17 cellular contexts compared by ENCODE assay signal in genomic region chr2:65044097-65044735, GRCh38. TPM values are rescaled to one million over a fixed set of nuclear protein-coding genes. Genes with fewer than 3 reads are reported as not detected.
DNase-seq lines count a peak whose midpoint lies in the region; ATAC-seq, FAIRE-seq and TF ChIP-seq lines count a peak whose summit lies in the region.
"Had no signal": no experiment of that assay in that cellular context is flagged by ENCODE, and none has a peak within 500 bp of the region (broad histone marks: within the 10 kb centered on the region; RNA-seq: fewer than 3 reads in every experiment).

No MANE protein-coding gene starts in this region.

- no peak overlapping the region for H2AK5ac ChIP-seq in H9 (ENCODE audit: insufficient read length, low read length)
- H2AK5ac ChIP-seq in trophoblast cell (ENCODE audit: low read length), result no peak overlapping the region

- BruUV-seq in K562 (replicated peaks; lab: Mats Ljungman, UMichigan), result no TSS peak

- in situ Hi-C loops in K562 (cut with MboI), result loop anchor here (5.0 kb wide), 1 partner anchor 127 kb away; no protein-coding TSS in a partner anchor

- no peak overlapping the region for H2BK5ac ChIP-seq in H9 (ENCODE audit: insufficient read length, low read length)
- H2BK5ac ChIP-seq in trophoblast cell (ENCODE audit: low read depth, low read length, poor library complexity), result no peak overlapping the region

- H4K5ac ChIP-seq in H9 (ENCODE audit: insufficient read length, low read depth, low read length), result no peak overlapping the region

- peak overlapping the region in 1 of 11 experiments; percentile 52; a peak in 1 of 22 replicates for H3K9ac ChIP-seq in BLaER1 treated with 17β-estradiol and CSF1 and Interleukin-3, amounts not matched to agents 10 nM and 100 nM
- H3K9ac ChIP-seq in H9 (ENCODE audit: extremely low read depth, insufficient read length, low read length) (no peak overlapping the region), K562 (ENCODE audit: insufficient read depth in 1 of 2, low read depth in 2 of 2, low read length in 2 of 2) (no peak overlapping the region), trophoblast cell (ENCODE audit: low read length) (no peak overlapping the region)

- TF ChIP-seq RAD21 in K562 (CRISPR knock-in tag; conservative IDR thresholded peaks at IDR 0.05 in 1 of 2, IDR thresholded peaks at IDR 0.05 in 1 of 2), result no peak

- H2BK120ac ChIP-seq in H9 (ENCODE audit: low read depth, low read length, poor library complexity, severe bottlenecking), result no peak overlapping the region
- no peak overlapping the region for H2BK120ac ChIP-seq in trophoblast cell (ENCODE audit: insufficient read depth, low read length, poor library complexity)

- H3K9me3 Mint-ChIP-seq in H9, result peaks cover 22 to 25% of the 10 kb centered on the region in 2 experiments

- intact Hi-C loops in K562 (cut with micrococcal nuclease), result no loop called here

- H3K27me3 Mint-ChIP-seq in H9 (ENCODE audit: low read depth), result peaks cover 5% of the 10 kb centered on the region

- peaks cover 16 to 63% (median 36%) of the 10 kb centered on the region in 11 experiments for H3K36me3 ChIP-seq in BLaER1 treated with 17β-estradiol and CSF1 and Interleukin-3, amounts not matched to agents 10 nM and 100 nM
- H3K36me3 ChIP-seq in K562 (ENCODE audit: control insufficient read depth, insufficient read depth, low read length) (no peaks in the 10 kb centered on the region), trophoblast cell (ENCODE audit: control insufficient read depth in 1 of 2, insufficient read depth in 2 of 2, low read length in 2 of 2) (no peaks in the 10 kb centered on the region)

- peaks cover 39 to 62% (median 50%) of the 10 kb centered on the region in 11 experiments for H3K9me3 ChIP-seq in BLaER1 treated with 17β-estradiol and CSF1 and Interleukin-3, amounts not matched to agents 10 nM and 100 nM (replicated peaks in 1 of 11)
- peaks cover 11% of the 10 kb centered on the region for H3K9me3 ChIP-seq in H9 (ENCODE audit: control insufficient read depth, low read depth, low read length)
- peaks cover 10% of the 10 kb centered on the region for H3K9me3 ChIP-seq in K562 (replicated peaks; ENCODE audit: control insufficient read depth, insufficient read depth, low read depth, low read length)
- H3K9me3 ChIP-seq in trophoblast cell (ENCODE audit: insufficient read depth, low read depth, low read length), result no peaks in the 10 kb centered on the region

- H3K9me1 ChIP-seq in K562 (ENCODE audit: control insufficient read depth, insufficient read depth, low read length), result no peaks in the 10 kb centered on the region

- H3K18ac ChIP-seq in H9 (ENCODE audit: insufficient read length, low read depth, low read length) (no peak overlapping the region), trophoblast cell (ENCODE audit: low read length) (no peak overlapping the region)

- peaks cover 34 to 38% of the 10 kb centered on the region in 2 experiments for H3K4me1 Mint-ChIP-seq in H9

- no peaks in the 10 kb centered on the region for H3K79me1 ChIP-seq in H9 (ENCODE audit: insufficient read depth, low read depth, low read length, poor library complexity, severe bottlenecking)
- no peaks in the 10 kb centered on the region for H3K79me1 ChIP-seq in trophoblast cell (ENCODE audit: low read length)

- H4K91ac ChIP-seq in H9 (ENCODE audit: insufficient read length, low read depth, low read length), result no peak overlapping the region
- H4K91ac ChIP-seq in trophoblast cell (ENCODE audit: low read depth, low read length), result no peak overlapping the region

- POLR2A ChIA-PET in K562 (lab: Yijun Ruan, JAX), result interaction anchor here (1.1 to 1.2 kb wide), 2 partner anchors 11 to 20 kb away, joined by 3 read pairs; no protein-coding TSS in a partner anchor

- H2BK15ac ChIP-seq in H9 (ENCODE audit: low read depth, low read length), result no peak overlapping the region

- no peak overlapping the region for H2AFZ ChIP-seq in H9 (ENCODE audit: low read length)
- no peak overlapping the region for H2AFZ ChIP-seq in K562 (ENCODE audit: low read depth, low read length)
- no peak overlapping the region for H2AFZ ChIP-seq in trophoblast cell (ENCODE audit: insufficient read depth, low read length, poor library complexity)
- H2AFZ ChIP-seq: GM23338 had no signal

- H3K27ac ChIP-seq in BLaER1 treated with 17β-estradiol and CSF1 and Interleukin-3, amounts not matched to agents 10 nM and 100 nM, result peak overlapping the region in 8 of 11 experiments; percentile 49 to 73 (median 64); a peak in 13 of 22 replicates
- H3K27ac ChIP-seq in H9 (ENCODE audit: insufficient read length, low read depth, low read length) (no peak overlapping the region), K562 (ENCODE audit: extremely low read depth, low read depth, low read length) (no peak overlapping the region), trophoblast cell (ENCODE audit: low read depth, low read length) (no peak overlapping the region), foreskin keratinocyte (no peak overlapping the region)

- H3K79me2 ChIP-seq in H9 (ENCODE audit: insufficient read depth, low read length), result no peaks in the 10 kb centered on the region
- no peaks in the 10 kb centered on the region for H3K79me2 ChIP-seq in K562 (ENCODE audit: control insufficient read depth, insufficient read depth, low read length)
- H3K79me2 ChIP-seq in trophoblast cell (ENCODE audit: control insufficient read depth, insufficient read depth, low read length, poor library complexity), result no peaks in the 10 kb centered on the region

- no peak overlapping the region for H3K14ac ChIP-seq in H9 (ENCODE audit: insufficient read depth, low read length)
- no peak overlapping the region for H3K14ac ChIP-seq in trophoblast cell (ENCODE audit: low read length)

- H3K23me2 ChIP-seq in H9 (ENCODE audit: insufficient read length, low read depth, low read length, poor library complexity, severe bottlenecking), result no peaks in the 10 kb centered on the region

- DNase-seq in H9, result peak; percentile 61
- no peak for DNase-seq in K562 (ENCODE audit: extremely low read depth in 1 of 4, low spot score in 3 of 4)
- peak; percentile 41 to 77 for DNase-seq in trophoblast cell
- DNase-seq in A172 (ENCODE audit: low spot score), result no peak
- DNase-seq in EL, result no peak
- no peak for DNase-seq in foreskin keratinocyte
- DNase-seq: CD8-positive, alpha-beta T cell; DMS153; MM.1S; NCI-H1048; NCI-H1417 treated with DMSO at 0.1 percent for 48 hours; NCI-H187; NCI-H446 treated with DMSO at 0.1 percent for 48 hours; NCI-H526 treated with DMSO at 0.1 percent for 48 hours; Right ventricle myocardium superior had no signal

- no peak for TF ChIP-seq CTCF in H9 (conservative IDR thresholded peaks at IDR 0.05)
- TF ChIP-seq CTCF in K562 (IDR thresholded peaks at IDR 0.05 in 2 of 3, conservative IDR thresholded peaks at IDR 0.05 in 1 of 3; ENCODE audit: insufficient read depth in 2 of 3, low read depth in 1 of 3, low read length in 3 of 3), result no peak
- TF ChIP-seq CTCF in foreskin keratinocyte (conservative IDR thresholded peaks at IDR 0.05), result no peak

- peaks cover 45 to 70% (median 46%) of the 10 kb centered on the region in 3 experiments for H3K36me3 Mint-ChIP-seq in H9 (ENCODE audit: insufficient read depth in 1 of 3, low read depth in 3 of 3)

- H3K23ac ChIP-seq in H9 (ENCODE audit: insufficient read length, low read depth, low read length) (no peak overlapping the region), trophoblast cell (ENCODE audit: low read length) (no peak overlapping the region)

- CTCF ChIA-PET in K562 (lab: Yijun Ruan, JAX; ENCODE audit: low intra/inter-chr PET ratio), result no interaction called here

- H2BK12ac ChIP-seq in H9 (ENCODE audit: insufficient read length, low read depth, low read length) (no peak overlapping the region), trophoblast cell (ENCODE audit: low read length) (no peak overlapping the region)

- ATAC-seq in K562, result no peak
- ATAC-seq in foreskin keratinocyte, result no peak
- ATAC-seq: CD8-positive, alpha-beta T cell; GM23338 had no signal

- no CpG with 5 or more reads among the region's 7 CpGs for WGBS in H9 (ENCODE audit: extremely low coverage, insufficient read length, low lambda C conversion rate)
- WGBS in K562 (ENCODE audit: insufficient coverage, low coverage, missing lambda C conversion rate), result 56% methylated on average over 7 of the region's 7 CpGs
- WGBS in trophoblast cell (ENCODE audit: extremely low coverage, insufficient coverage, insufficient read length), result no CpG with 5 or more reads among the region's 7 CpGs

- H3K4me3 ChIP-seq in BLaER1 treated with 17β-estradiol and CSF1 and Interleukin-3, amounts not matched to agents 10 nM and 100 nM, result peak overlapping the region in 7 of 10 experiments; percentile 4 to 37 (median 20); a peak in 4 of 20 replicates
- H3K4me3 ChIP-seq in K562 (no peak overlapping the region), trophoblast cell (ENCODE audit: low read depth, low read length) (no peak overlapping the region)
- H3K4me3 ChIP-seq: GM23338 had no signal

- no peaks in the 10 kb centered on the region for H3K27me3 ChIP-seq in BLaER1 treated with 17β-estradiol and CSF1 and Interleukin-3, amounts not matched to agents 10 nM and 100 nM
- no peaks in the 10 kb centered on the region for H3K27me3 ChIP-seq in H9 (ENCODE audit: insufficient read depth, low read length)
- H3K27me3 ChIP-seq in K562 (ENCODE audit: control insufficient read depth in 2 of 2, insufficient read depth in 2 of 2, low read length in 2 of 2), result no peaks in the 10 kb centered on the region
- H3K27me3 ChIP-seq in trophoblast cell (ENCODE audit: insufficient read depth, low read length), result no peaks in the 10 kb centered on the region
- no peaks in the 10 kb centered on the region for H3K27me3 ChIP-seq in foreskin keratinocyte

- H4K12ac ChIP-seq in trophoblast cell (ENCODE audit: low read depth, low read length), result no peak overlapping the region

- H3K4me2 ChIP-seq in BLaER1 treated with 17β-estradiol and CSF1 and Interleukin-3, amounts not matched to agents 10 nM and 100 nM, result peak overlapping the region in 7 of 11 experiments; percentile 60 to 75 (median 68); a peak in 12 of 22 replicates
- no peak overlapping the region for H3K4me2 ChIP-seq in H9 (ENCODE audit: insufficient read depth, insufficient read length, low read length)
- H3K4me2 ChIP-seq in K562 (ENCODE audit: insufficient read depth, low read length), result no peak overlapping the region
- H3K4me2 ChIP-seq in trophoblast cell (ENCODE audit: low read length), result no peak overlapping the region
- H3K4me2 ChIP-seq: GM23338 had no signal

- 0 out of 7 replicates have a peak overlapping the region, but pooled peaks of 1 of the 3 experiments have one; percentile 29 for H3K27ac Mint-ChIP-seq in H9
- H3K27ac Mint-ChIP-seq: CD8-positive, alpha-beta T cell; GM23338 had no signal

- no peak overlapping the region for H3K56ac ChIP-seq in H9 (ENCODE audit: insufficient read length, low read depth, low read length)

- H3K4me1 ChIP-seq in BLaER1 treated with 17β-estradiol and CSF1 and Interleukin-3, amounts not matched to agents 10 nM and 100 nM, result peaks cover 12 to 62% (median 38%) of the 10 kb centered on the region in 10 experiments; a peak in 19 of 20 replicates
- H3K4me1 ChIP-seq in H9 (ENCODE audit: insufficient read depth, low read length) (peaks cover 5% of the 10 kb centered on the region; the same call in 1 of the 2 replicates), K562 (replicated peaks in 1 of 2; ENCODE audit: control insufficient read depth in 2 of 2, insufficient read depth in 2 of 2, low read length in 2 of 2) (peaks cover 2 to 4% of the 10 kb centered on the region in 2 experiments; a peak in 2 of 5 replicates), trophoblast cell (ENCODE audit: control insufficient read depth in 1 of 2, insufficient read depth in 2 of 2, low read length in 2 of 2) (peaks cover 2 to 3% of the 10 kb centered on the region in 2 experiments), foreskin keratinocyte (no peaks in the 10 kb centered on the region)

- H3T11ph ChIP-seq in H9 (ENCODE audit: low read length), result no peak overlapping the region

- no peak for TF ChIP-seq EP300 in K562 (IDR thresholded peaks at IDR 0.05; ENCODE audit: low read length)

- H3K4ac ChIP-seq in H9 (ENCODE audit: low read depth, low read length), result no peak overlapping the region
- H3K4ac ChIP-seq in trophoblast cell (ENCODE audit: low read depth, low read length), result no peak overlapping the region

- no peak overlapping the region for H2BK20ac ChIP-seq in H9 (ENCODE audit: low read depth, low read length, poor library complexity, severe bottlenecking)

- no peak for TF ChIP-seq POLR2A in K562 (conservative IDR thresholded peaks at IDR 0.05)

- H3K4me3 Mint-ChIP-seq in H9, result no peak overlapping the region
- H3K4me3 Mint-ChIP-seq: CD8-positive, alpha-beta T cell; GM23338 had no signal

- H4K8ac ChIP-seq in H9 (replicated peaks; ENCODE audit: insufficient read length, low read depth, low read length) (no peak overlapping the region), trophoblast cell (ENCODE audit: low read depth, low read length) (no peak overlapping the region)

- peaks cover 0 to 8% (median 0%) of the 10 kb centered on the region in 11 experiments; a peak in 1 of 22 replicates for H4K20me1 ChIP-seq in BLaER1 treated with 17β-estradiol and CSF1 and Interleukin-3, amounts not matched to agents 10 nM and 100 nM
- H4K20me1 ChIP-seq in H9 (ENCODE audit: control insufficient read depth, insufficient read depth, insufficient read length), result no peaks in the 10 kb centered on the region
- H4K20me1 ChIP-seq in K562 (replicated peaks; ENCODE audit: control insufficient read depth, insufficient read depth, low read length), result no peaks in the 10 kb centered on the region

- FAIRE-seq in K562 (lab: Jason Lieb, UNC), result no peak

RNA-seq across cellular contexts. Expression of gene CEP68, which starts 12.0 kb away (rescaled TPM):
- total RNA-seq in H9 (2021) (18.5 and 20.2 TPM in 2 replicates), K562 (2014; rRNA removed) (4.5 and 7.2 TPM in 2 replicates), K562 (2014; rRNA removed; fragmentation: Illumina TruSeq; extraction: Trizol) (5.2 and 5.3 TPM in 2 replicates), K562 (2015; rRNA removed; fragmentation: Illumina TruSeq; extraction: Trizol) (4.8 and 5.1 TPM in 2 replicates), K562 (2021) (8.5 and 9.1 TPM in 2 replicates), foreskin keratinocyte (5.4 and 5.8 TPM in 2 replicates)
- total RNA-seq in K562 (2011; cell fraction: chromatin; rRNA removed; ENCODE audit: low replicate concordance), result 19.6 and 32.3 TPM in 2 replicates
- total RNA-seq in K562 (2011; cell fraction: nucleolus; rRNA removed), result 15.3 and 16.3 TPM in 2 replicates
- 16.1 and 19.7 TPM in 2 replicates for total RNA-seq in K562 (2011; cell fraction: nucleoplasm; rRNA removed)
- polyA plus RNA-seq in K562 (2011; rRNA removed) (5.4 and 9.7 TPM in 2 replicates), K562 (2014; fragmentation: Illumina TruSeq; extraction: Trizol) (6.7 and 7.2 TPM in 2 replicates), K562 (2014; fragmentation: Nextera tagmentation; extraction: Ambion mirVana) (1 to 10 TPM; 1.4 to 1.5 TPM), K562 (2014; rRNA removed) (5.2 and 8.7 TPM in 2 replicates), foreskin keratinocyte (4.2 and 4.7 TPM in 2 replicates)
- polyA plus RNA-seq in K562 (2011; cell fraction: cytosol; rRNA removed), result 4.7 and 6.8 TPM in 2 replicates
- 9.6 and 10.4 TPM in 2 replicates for polyA plus RNA-seq in K562 (2011; cell fraction: nucleus; rRNA removed)
- polyA plus RNA-seq in K562 (2012), result 4.6 and 8.4 TPM in 2 replicates
- 8.3 and 11.7 TPM in 2 replicates for polyA minus RNA-seq in K562 (2011; rRNA and poly(A)+ RNA removed)
- 3.4 and 4.0 TPM in 2 replicates for polyA minus RNA-seq in K562 (2011; cell fraction: cytosol; rRNA and poly(A)+ RNA removed)
- 10.6 and 15.1 TPM in 2 replicates for polyA minus RNA-seq in K562 (2011; cell fraction: nucleus; rRNA and poly(A)+ RNA removed)
- polyA plus RNA-seq in trophoblast cell (2013), result 6.0 and 6.3 TPM in 2 replicates
- 6.0 and 10.0 TPM in 2 replicates for total RNA-seq in A172 (2014; rRNA removed; shearing (Covaris generic))

RNA-seq across cellular contexts. Expression of gene SLC1A4, which starts 55.0 kb away (rescaled TPM):
- 1.1 and 1.9 TPM in 2 replicates for total RNA-seq in H9 (2021)
- total RNA-seq in K562 (2011; cell fraction: chromatin; rRNA removed; ENCODE audit: low replicate concordance), result 17.5 and 18.4 TPM in 2 replicates
- 26.2 and 28.7 TPM in 2 replicates for total RNA-seq in K562 (2011; cell fraction: nucleolus; rRNA removed)
- total RNA-seq in K562 (2011; cell fraction: nucleoplasm; rRNA removed), result 23.0 and 27.7 TPM in 2 replicates
- total RNA-seq in K562 (2014; rRNA removed), result 13.9 TPM in 2 replicates
- total RNA-seq in K562 (2014; rRNA removed; fragmentation: Illumina TruSeq; extraction: Trizol), result 10.9 and 11.5 TPM in 2 replicates
- 4.4 and 4.6 TPM in 2 replicates for total RNA-seq in K562 (2015; rRNA removed; fragmentation: Illumina TruSeq; extraction: Trizol)
- 18.5 and 24.0 TPM in 2 replicates for total RNA-seq in K562 (2021)
- polyA plus RNA-seq in K562 (2011; rRNA removed), result 6.9 and 13.4 TPM in 2 replicates
- 7.5 and 14.3 TPM in 2 replicates for polyA plus RNA-seq in K562 (2011; cell fraction: cytosol; rRNA removed)
- polyA plus RNA-seq in K562 (2011; cell fraction: nucleus; rRNA removed), result 11.3 and 11.9 TPM in 2 replicates
- 8.3 and 42.0 TPM in 2 replicates for polyA plus RNA-seq in K562 (2012)
- polyA plus RNA-seq in K562 (2014; fragmentation: Illumina TruSeq; extraction: Trizol), result 16.4 and 18.0 TPM in 2 replicates
- 1 to 10 TPM; 5.0 to 6.8 TPM for polyA plus RNA-seq in K562 (2014; fragmentation: Nextera tagmentation; extraction: Ambion mirVana)
- 9.8 and 11.6 TPM in 2 replicates for polyA plus RNA-seq in K562 (2014; rRNA removed)
- polyA minus RNA-seq in K562 (2011; rRNA and poly(A)+ RNA removed), result 14.3 and 23.1 TPM in 2 replicates
- polyA minus RNA-seq in K562 (2011; cell fraction: cytosol; rRNA and poly(A)+ RNA removed), result 10.3 and 18.3 TPM in 2 replicates
- 4.3 and 8.0 TPM in 2 replicates for polyA minus RNA-seq in K562 (2011; cell fraction: nucleus; rRNA and poly(A)+ RNA removed)
- polyA plus RNA-seq in trophoblast cell (2013), result 0.50 and 0.81 TPM in 2 replicates
- 9.8 and 10.9 TPM in 2 replicates for total RNA-seq in A172 (2014; rRNA removed; shearing (Covaris generic))
- total RNA-seq in foreskin keratinocyte, result 1.0 and 20.2 TPM in 2 replicates
- polyA plus RNA-seq in foreskin keratinocyte, result 0.52 and 12.3 TPM in 2 replicates

Comparison
In these comparisons a context has a peak if more than half of its experiments do, and no peak if none do; other contexts are left out.
1. H3K27ac ChIP-seq: peak in BLaER1 treated with 17β-estradiol and CSF1 and Interleukin-3, amounts not matched to agents 10 nM and 100 nM (8 of 11); none in H9 (single experiment), K562 (single experiment), trophoblast cell (single experiment) and foreskin keratinocyte (single experiment).
2. H3K4me2 ChIP-seq: peak in BLaER1 treated with 17β-estradiol and CSF1 and Interleukin-3, amounts not matched to agents 10 nM and 100 nM (7 of 11); none in H9 (single experiment), K562 (single experiment) and trophoblast cell (single experiment).
3. H3K4me3 ChIP-seq: peak in BLaER1 treated with 17β-estradiol and CSF1 and Interleukin-3, amounts not matched to agents 10 nM and 100 nM (7 of 10); none in K562 (single experiment) and trophoblast cell (single experiment).
4. DNase-seq: peak in H9 (single experiment) and trophoblast cell (2 of 2); none in K562 (0 of 4), A172 (single experiment), EL (single experiment) and foreskin keratinocyte (0 of 2).